Comparison of ENCODE assay signal across 24 cellular contexts in genomic region chr3:197733042-197733441, GRCh38.
"Had no signal": no experiment of that assay in that cellular context is flagged by ENCODE, and none has a peak within 500 bp of the region (broad histone marks: within the 10 kb centered on the region; RNA-seq: fewer than 3 reads in every experiment).

No MANE protein-coding gene starts in this region.

- FAIRE-seq: RCC 7860 had no signal

- H3K4me3 Mint-ChIP-seq: activated CD8-positive, alpha-beta T cell treated with anti-CD3 and anti-CD28 coated beads, Interleukin-2, amount 10 ng/mL, durations not matched to agents 7 days and 5 days; activated naive CD8-positive, alpha-beta T cell treated with anti-CD3 and anti-CD28 coated beads, Interleukin-2, amount 10 ng/mL, durations not matched to agents 7 days and 5 days had no signal

- ATAC-seq: activated CD8-positive, alpha-beta T cell treated with anti-CD3 and anti-CD28 coated beads, Interleukin-2, amount 10 ng/mL, durations not matched to agents 7 days and 5 days; PC-3; T-cell had no signal

- H3K9me3 ChIP-seq: adrenal gland had no signal

- H3K9me3 Mint-ChIP-seq: activated naive CD8-positive, alpha-beta T cell treated with anti-CD3 and anti-CD28 coated beads, Interleukin-2, amount 10 ng/mL, durations not matched to agents 7 days and 5 days; T-cell had no signal

- H3K27ac ChIP-seq: adrenal gland had no signal

- H3K27ac Mint-ChIP-seq: activated CD8-positive, alpha-beta T cell treated with anti-CD3 and anti-CD28 coated beads, Interleukin-2, amount 10 ng/mL, durations not matched to agents 7 days and 5 days; activated naive CD8-positive, alpha-beta T cell treated with anti-CD3 and anti-CD28 coated beads, Interleukin-2, amount 10 ng/mL, durations not matched to agents 7 days and 5 days; T-cell had no signal

- H3K4me3 ChIP-seq: adrenal gland had no signal

- H3K27me3 ChIP-seq: adrenal gland had no signal

- DNase-seq: activated CD4-positive, alpha-beta T cell treated with anti-CD3 and anti-CD28 coated beads for 48 hours; activated CD4-positive, alpha-beta T cell treated with anti-CD3 and anti-CD28 coated beads, Interleukin-2, amount 50 U/mL, for 4 hours; activated CD4-positive, CD25-positive, alpha-beta regulatory T cell treated with anti-CD3 and anti-CD28 coated beads, Interleukin-2, amount 50 U/mL, for 72 hours; activated CD8-positive, alpha-beta memory T cell treated with anti-CD3 and anti-CD28 coated beads, Interleukin-2, amount 50 U/mL, for 48 hours; activated CD8-positive, alpha-beta T cell treated with anti-CD3 and anti-CD28 coated beads, Interleukin-2, amount 10 ng/mL, durations not matched to agents 7 days and 5 days; activated naive CD4-positive, alpha-beta T cell treated with anti-CD3 and anti-CD28 coated beads, Interleukin-2, amount 50 U/mL, for 16 hours; activated naive CD8-positive, alpha-beta T cell treated with anti-CD3 and anti-CD28 coated beads, Interleukin-2, amount 10 ng/mL, durations not matched to agents 7 days and 5 days; activated T-cell treated with anti-CD3 and anti-CD28 coated beads, Interleukin-2, amount 50 U/mL, for 1 hour; adrenal gland; anterior cingulate cortex; cerebellar nuclear complex; KBM-7; NCI-H1048; NCI-H146; NCI-H187 treated with DMSO at 0.1 percent for 48 hours; NCI-H2081 treated with DMSO at 0.1 percent for 48 hours; NCI-H446; NCI-H748 treated with DMSO at 0.1 percent for 48 hours; NK-92 treated with Interleukin-12 subunit alpha and Interleukin-12 subunit beta, amount 100 ng/mL, for 24 hours; PC-3; SHP77; T-cell; T-helper 2 cell had no signal

- H3K27me3 Mint-ChIP-seq: activated naive CD8-positive, alpha-beta T cell treated with anti-CD3 and anti-CD28 coated beads, Interleukin-2, amount 10 ng/mL, durations not matched to agents 7 days and 5 days; T-cell had no signal

- H3K36me3 ChIP-seq: adrenal gland had no signal
